In genomic region chr4:6925357-6925836, GRCh38 we compare ENCODE assay signal across 1 cellular context.
TF ChIP-seq lines count a peak whose summit lies in the region.

No MANE protein-coding gene starts in this region.

TF ChIP-seq in SK-N-SH, 30 proteins besides CTCF, POLR2A, EP300 and RAD21 (continued from another document):
- no peak for TF ChIP-seq TAF1 (IDR thresholded peaks at IDR 0.05; ENCODE audit: borderline replicate concordance, low read depth, low read length)
- TF ChIP-seq PBX3 (IDR thresholded peaks at IDR 0.05), result no peak
- no peak for TF ChIP-seq EZH2phosphoT487 (IDR thresholded peaks at IDR 0.05; ENCODE audit: borderline replicate concordance, low read depth)
- no peak for TF ChIP-seq USF1 (IDR thresholded peaks at IDR 0.05; ENCODE audit: borderline replicate concordance, low read depth)
- TF ChIP-seq FOSL2 (IDR thresholded peaks at IDR 0.05; ENCODE audit: borderline replicate concordance, low read depth), result no peak
- TF ChIP-seq TCF12 (IDR thresholded peaks at IDR 0.05), result no peak
- no peak for TF ChIP-seq IRF3 (IDR thresholded peaks at IDR 0.05; ENCODE audit: low read depth, low read length)
- no peak for TF ChIP-seq USF2 (IDR thresholded peaks at IDR 0.05; ENCODE audit: borderline replicate concordance, low read depth, low read length)
